ENCODE assay signal across 8 cellular contexts in the genomic region with DNA sequence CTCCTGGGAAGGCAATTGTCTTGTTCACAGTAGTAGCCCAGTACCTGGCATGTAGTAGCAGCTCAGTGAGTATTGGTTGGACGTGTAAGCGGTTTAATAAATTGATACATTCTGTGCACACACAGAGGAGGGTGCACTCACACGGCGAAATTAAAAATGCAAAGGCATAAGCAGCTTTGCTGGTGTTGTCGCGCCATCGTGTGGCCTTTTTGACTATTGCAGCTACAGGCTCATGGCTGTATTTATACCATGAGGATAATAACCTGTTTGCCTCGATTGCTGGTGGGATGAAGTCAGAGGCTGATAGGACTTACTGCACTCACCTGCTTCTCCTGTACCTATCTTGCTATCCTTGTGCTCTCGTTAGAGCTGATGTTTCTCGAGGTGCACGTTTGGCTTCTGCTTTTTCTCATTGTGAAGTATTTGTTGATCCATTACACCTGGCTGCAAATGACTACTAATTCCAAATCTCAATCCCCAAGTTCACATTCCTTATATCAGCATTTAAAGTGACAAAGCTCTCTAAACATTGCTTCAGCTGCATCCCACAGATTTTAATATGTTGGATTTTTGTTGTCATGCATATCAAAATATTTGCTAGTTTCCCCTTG.
DNase-seq lines count a peak whose midpoint lies in the region; ATAC-seq and TF ChIP-seq lines count a peak whose summit lies in the region.

No MANE protein-coding gene starts in this region.

- H3K36me3 ChIP-seq in KMS-11 (ENCODE audit: insufficient read depth) = 0 out of 2 replicates have a peak, but pooled peaks cover 4% of the 10 kb centered on the region

- no peak overlapping the region for H3K27ac ChIP-seq in KMS-11

- no peak overlapping the region for H3K4me3 ChIP-seq in KMS-11 (IDR thresholded peaks at IDR 0.05; ENCODE audit: insufficient read depth, low read depth, low read length)

- H2AFZ ChIP-seq in KMS-11 (ENCODE audit: low read depth) = no peak overlapping the region

- peak; percentile 92 for TF ChIP-seq CTCF in KMS-11 (conservative IDR thresholded peaks at IDR 0.05; ENCODE audit: low read depth, low read length)

- H3K4me2 ChIP-seq in KMS-11 = no peak overlapping the region

- no peaks in the 10 kb centered on the region; the same call in 1 of the 2 replicates for H4K20me1 ChIP-seq in KMS-11 (ENCODE audit: insufficient read depth)

- H3K9ac ChIP-seq in KMS-11 = no peak overlapping the region

- no peaks in the 10 kb centered on the region for H3K79me2 ChIP-seq in KMS-11 (ENCODE audit: insufficient read depth, low read depth)

- DNase-seq in DMS153 treated with DMSO at 0.1 percent for 48 hours (lab: John Stamatoyannopoulos, UW; ENCODE audit: unreplicated experiment) (peak; percentile 68), RKO (ENCODE audit: low spot score) (peak; percentile 64), globus pallidus (ENCODE audit: low spot score) (peak; percentile 51), pons (ENCODE audit: low spot score) (peak; percentile 50)
- DNase-seq in activated naive CD4-positive, alpha-beta T cell (lab: John Stamatoyannopoulos, UW) = peak; percentile 4 to 54 (median 6)

- peaks cover 20% of the 10 kb centered on the region for H3K4me1 ChIP-seq in KMS-11 (ENCODE audit: low read depth, poor library complexity, severe bottlenecking)

- no peaks in the 10 kb centered on the region for H3K27me3 ChIP-seq in KMS-11 (ENCODE audit: insufficient read depth, low read depth)

- ATAC-seq in GM21528 (IDR thresholded peaks at IDR 0.05; ENCODE audit: low FRiP score, unreplicated experiment) (peak; percentile 87), HG02970 (IDR thresholded peaks at IDR 0.05; ENCODE audit: low FRiP score, unreplicated experiment) (no peak)

Comparison
In these comparisons a context has a peak if more than half of its experiments do, and no peak if none do; other contexts are left out.
1. DNase-seq: peak in every context shown above with its lines; median percentile 68 in DMS153 treated with DMSO at 0.1 percent for 48 hours; 64 in RKO; 51 in globus pallidus; 50 in pons; 6 in activated naive CD4-positive, alpha-beta T cell.